Comparison of ENCODE assay signal across 13 cellular contexts in the genomic region with DNA sequence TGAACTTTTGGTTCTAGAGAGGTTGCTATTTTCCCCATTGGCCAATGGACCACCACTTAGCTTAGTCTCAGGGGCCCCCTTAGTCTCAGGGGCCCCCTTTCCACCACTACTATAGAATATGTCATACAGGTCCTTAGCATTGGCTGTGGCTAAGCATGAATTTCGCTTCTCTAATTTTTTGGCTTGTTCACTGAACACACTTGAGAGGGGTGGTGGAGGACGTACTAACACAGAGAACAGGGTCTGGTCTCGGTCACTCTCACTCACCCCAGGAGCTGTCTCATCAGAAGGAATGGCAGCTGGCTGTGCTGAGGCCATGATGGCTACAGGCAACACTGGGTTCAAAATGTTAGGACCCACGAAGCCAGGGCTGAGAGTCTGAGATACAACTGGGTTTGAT. TPM values are rescaled to one million over a fixed set of nuclear protein-coding genes. Genes with fewer than 3 reads are reported as not detected.
DNase-seq lines count a peak whose midpoint lies in the region; ATAC-seq and TF ChIP-seq lines count a peak whose summit lies in the region.
"Had no signal": no experiment of that assay in that cellular context is flagged by ENCODE, and none has a peak within 500 bp of the region (broad histone marks: within the 10 kb centered on the region; RNA-seq: fewer than 3 reads in every experiment).

No MANE protein-coding gene starts in this region.

- intact Hi-C loops in colonic mucosa (cut with DNase I) (no loop called here), PC-3 (cut with micrococcal nuclease) (no loop called here)

- no peak overlapping the region for H3K27ac ChIP-seq in colonic mucosa
- no peak overlapping the region for H3K27ac ChIP-seq in PC-3 (ENCODE audit: low read length)
- H3K27ac ChIP-seq: BLaER1 treated with 17β-estradiol and CSF1 and Interleukin-3, amounts not matched to agents 10 nM and 100 nM; KMS-11; tibial nerve had no signal

- no peak overlapping the region for H2AFZ ChIP-seq in PC-3 (ENCODE audit: low read length)

- TF ChIP-seq CTCF in colonic mucosa (IDR thresholded peaks at IDR 0.05) (no peak), PC-3 (conservative IDR thresholded peaks at IDR 0.05; ENCODE audit: low read depth, low read length) (no peak)

- no peaks in the 10 kb centered on the region for H3K79me2 ChIP-seq in PC-3 (ENCODE audit: low read length)

- BruUV-seq in PC-3 (replicated peaks; lab: Mats Ljungman, UMichigan): no TSS peak

- H3K9me3 ChIP-seq in colonic mucosa (no peaks in the 10 kb centered on the region), PC-3 (ENCODE audit: low read length) (no peaks in the 10 kb centered on the region)
- H3K9me3 ChIP-seq: BLaER1 treated with 17β-estradiol and CSF1 and Interleukin-3, amounts not matched to agents 10 nM and 100 nM; tibial nerve had no signal

- H3K4me1 ChIP-seq in colonic mucosa (no peaks in the 10 kb centered on the region), PC-3 (ENCODE audit: insufficient read depth, low read length) (no peaks in the 10 kb centered on the region)

- no peaks in the 10 kb centered on the region for H3F3A ChIP-seq in PC-3 (ENCODE audit: low read length, unreplicated experiment)

- H3K4me3 ChIP-seq in colonic mucosa: no peak overlapping the region
- H3K4me3 ChIP-seq in PC-3 (ENCODE audit: low read length): no peak overlapping the region
- H3K4me3 ChIP-seq: BLaER1 treated with 17β-estradiol and CSF1 and Interleukin-3, amounts not matched to agents 10 nM and 100 nM; tibial nerve had no signal

- no peaks in the 10 kb centered on the region for H3K9me2 ChIP-seq in PC-3 (replicated peaks; ENCODE audit: low read length)

- no peaks in the 10 kb centered on the region for H4K20me1 ChIP-seq in PC-3 (ENCODE audit: low read length)

- H3K9ac ChIP-seq in colonic mucosa (ENCODE audit: low read depth in 2 of 2, low read length in 2 of 2) (no peak overlapping the region), PC-3 (ENCODE audit: low read length) (no peak overlapping the region)
- H3K9ac ChIP-seq: BLaER1 treated with 17β-estradiol and CSF1 and Interleukin-3, amounts not matched to agents 10 nM and 100 nM; KMS-11 had no signal

- CTCF ChIA-PET in PC-3 (lab: Charles Lee): no interaction called here

- DNase-seq in activated T-cell treated with anti-CD3 and anti-CD28 coated beads, Interleukin-2, amount 50 U/mL, for 48 hours: no peak
- DNase-seq in stimulated activated CD4-positive, alpha-beta T cell treated with anti-CD3 and anti-CD28 coated beads, Interleukin-12 subunit alpha, Interleukin-12 subunit beta, amount 100 ng/mL, for 4 hours: no peak
- DNase-seq in colonic mucosa (no peak), PC-3 (no peak)
- DNase-seq: T-helper 9 cell had no signal

- ATAC-seq in GM18499 (IDR thresholded peaks at IDR 0.05; ENCODE audit: insufficient read depth, unreplicated experiment): peak; percentile 62
- ATAC-seq in GM19463 (IDR thresholded peaks at IDR 0.05; ENCODE audit: unreplicated experiment): peak; percentile 82
- ATAC-seq in HG02885 (IDR thresholded peaks at IDR 0.05; ENCODE audit: poor library complexity, unreplicated experiment): peak; percentile 89
- peak; percentile 53 for ATAC-seq in HG03521 (IDR thresholded peaks at IDR 0.05; ENCODE audit: unreplicated experiment)
- ATAC-seq in PC-3: no peak
- ATAC-seq: left lobe of liver had no signal

- no peaks in the 10 kb centered on the region for H3K27me3 ChIP-seq in colonic mucosa
- no peaks in the 10 kb centered on the region for H3K27me3 ChIP-seq in PC-3 (ENCODE audit: low read length)
- H3K27me3 ChIP-seq: BLaER1 treated with 17β-estradiol and CSF1 and Interleukin-3, amounts not matched to agents 10 nM and 100 nM; tibial nerve had no signal

- POLR2A ChIA-PET in PC-3 (lab: Charles Lee; ENCODE audit: unreplicated experiment): no interaction called here

- H3K36me3 ChIP-seq in colonic mucosa (no peaks in the 10 kb centered on the region), PC-3 (ENCODE audit: low read depth, low read length) (peaks cover 27% of the 10 kb centered on the region)

- H3K4me2 ChIP-seq in PC-3 (ENCODE audit: low read length): no peak overlapping the region
- H3K4me2 ChIP-seq: KMS-11 had no signal

RNA-seq across cellular contexts. Expression of a gene that starts 30.3 kb away (rescaled TPM):
- 10 to 100 TPM; 12.3 TPM for total RNA-seq in colonic mucosa
- total RNA-seq in PC-3 (2014; rRNA removed): 8.2 and 8.9 TPM in 2 replicates

RNA-seq across cellular contexts. Expression of a gene that starts 30.5 kb away (rescaled TPM):
- total RNA-seq in colonic mucosa (1 to 10 TPM in 1 of 2 donors, under 1 TPM in 1; 0.69 to 1.8 TPM), PC-3 (2014; rRNA removed) (0.29 TPM in 2 replicates)

RNA-seq across cellular contexts. Expression of a gene that starts 41.1 kb away (rescaled TPM):
- total RNA-seq in colonic mucosa (not detected), PC-3 (2014; rRNA removed) (not detected in 2 replicates)
- total RNA-seq: tibial nerve had no signal
